ENCODE assay signal across 11 cellular contexts in genomic region chr2:233355916-233356315, GRCh38. TPM values are rescaled to one million over a fixed set of nuclear protein-coding genes. Genes with fewer than 3 reads are reported as not detected.
DNase-seq lines count a peak whose midpoint lies in the region; ATAC-seq and TF ChIP-seq lines count a peak whose summit lies in the region.
"Had no signal": no experiment of that assay in that cellular context is flagged by ENCODE, and none has a peak within 500 bp of the region (broad histone marks: within the 10 kb centered on the region; RNA-seq: fewer than 3 reads in every experiment).

No MANE protein-coding gene starts in this region.

- no peak for TF ChIP-seq CTCF in Calu3 (IDR thresholded peaks at IDR 0.05; ENCODE audit: unreplicated experiment)
- TF ChIP-seq CTCF in KMS-11 (conservative IDR thresholded peaks at IDR 0.05; ENCODE audit: low read depth, low read length): no peak
- no peak for TF ChIP-seq CTCF in coronary artery (IDR thresholded peaks at IDR 0.05)
- TF ChIP-seq CTCF in osteoblast (IDR thresholded peaks at IDR 0.05; ENCODE audit: extremely low read depth, low read depth, low read length): no peak
- no peak for TF ChIP-seq CTCF in GM10266 (IDR thresholded peaks at IDR 0.05; ENCODE audit: control insufficient read depth, insufficient read depth, low read depth, missing control alignments)

- DNase-seq in Calu3 (no peak), coronary artery (ENCODE audit: low spot score) (no peak), osteoblast (ENCODE audit: insufficient read length, low spot score, missing footprints) (no peak), GM10266 (ENCODE audit: extremely low spot score) (no peak), hippocampal formation (lab: John Stamatoyannopoulos, UW) (no peak), Ammon's horn (ENCODE audit: low spot score) (no peak)
- DNase-seq: activated effector memory CD4-positive, alpha-beta T cell treated with anti-CD3 and anti-CD28 coated beads, Interleukin-2, amount 50 U/mL, for 16 hours had no signal

- no peaks in the 10 kb centered on the region for H3K27me3 Mint-ChIP-seq in Calu3 (ENCODE audit: unreplicated experiment)

- ATAC-seq in GM18907 (IDR thresholded peaks at IDR 0.05; ENCODE audit: unreplicated experiment): no peak

- H3K27ac ChIP-seq in KMS-11 (no peak overlapping the region), coronary artery (no peak overlapping the region), osteoblast (ENCODE audit: low read depth, low read length) (no peak overlapping the region)
- H3K27ac ChIP-seq: epithelial cell of prostate, SJSA1 had no signal

- H3K36me3 ChIP-seq in KMS-11 (ENCODE audit: insufficient read depth) (no peaks in the 10 kb centered on the region), osteoblast (ENCODE audit: insufficient read depth, low read length) (no peaks in the 10 kb centered on the region)

- H3K4me3 Mint-ChIP-seq in Calu3 (ENCODE audit: low read depth, unreplicated experiment): peak overlapping the region; percentile 77

- intact Hi-C loops in Calu3 (cut with micrococcal nuclease; ENCODE audit: unreplicated experiment): no loop called here

- no peak overlapping the region for H3K9ac ChIP-seq in KMS-11

- H4K20me1 ChIP-seq in KMS-11 (ENCODE audit: insufficient read depth) (no peaks in the 10 kb centered on the region), osteoblast (ENCODE audit: insufficient read depth, low read length) (peaks cover 16% of the 10 kb centered on the region)

- H3K4me2 ChIP-seq in KMS-11 (peak overlapping the region; percentile 72; the same call in 1 of the 2 replicates), osteoblast (ENCODE audit: insufficient read depth, low read length) (peak overlapping the region; percentile 89)

- CTCF ChIA-PET in Calu3 (lab: Charles Lee): no interaction called here

- H3K9me3 ChIP-seq in osteoblast (ENCODE audit: low read depth, low read length): no peaks in the 10 kb centered on the region
- H3K9me3 ChIP-seq: SJSA1 had no signal

- H3K79me2 ChIP-seq in KMS-11 (ENCODE audit: insufficient read depth, low read depth) (peaks cover 21% of the 10 kb centered on the region; the same call in 1 of the 2 replicates), osteoblast (ENCODE audit: insufficient read depth, low read length) (peaks cover 22% of the 10 kb centered on the region)

- H3K4me3 ChIP-seq in KMS-11 (IDR thresholded peaks at IDR 0.05; ENCODE audit: insufficient read depth, low read depth, low read length) (no peak overlapping the region), coronary artery (peak overlapping the region; percentile 90), osteoblast (ENCODE audit: insufficient read depth, low read length) (no peak overlapping the region)

- no peak overlapping the region for H3K27ac Mint-ChIP-seq in Calu3 (ENCODE audit: unreplicated experiment)

- BruUV-seq in Calu3 (replicated peaks; lab: Mats Ljungman, UMichigan): TSS peak; percentile 66

- peaks cover 29% of the 10 kb centered on the region for H3K36me3 Mint-ChIP-seq in Calu3 (ENCODE audit: insufficient read depth, unreplicated experiment)

- no peaks in the 10 kb centered on the region for H3K9me3 Mint-ChIP-seq in Calu3 (ENCODE audit: low read depth, unreplicated experiment)

- peaks cover 16% of the 10 kb centered on the region for H3K4me1 ChIP-seq in KMS-11 (ENCODE audit: low read depth, poor library complexity, severe bottlenecking)
- peaks cover 17% of the 10 kb centered on the region for H3K4me1 ChIP-seq in osteoblast (ENCODE audit: insufficient read depth, low read length)

- peaks cover 48% of the 10 kb centered on the region for H3K4me1 Mint-ChIP-seq in Calu3 (ENCODE audit: low read depth, unreplicated experiment)

- no peaks in the 10 kb centered on the region for H3K27me3 ChIP-seq in KMS-11 (ENCODE audit: insufficient read depth, low read depth)
- no peaks in the 10 kb centered on the region for H3K27me3 ChIP-seq in osteoblast (ENCODE audit: insufficient read depth, low read length)
- H3K27me3 ChIP-seq: SJSA1 had no signal

- H2AFZ ChIP-seq in KMS-11 (ENCODE audit: low read depth): no peak overlapping the region
- no peak overlapping the region for H2AFZ ChIP-seq in osteoblast (ENCODE audit: low read length)

RNA-seq across cellular contexts. Expression of gene DGKD, which starts 1.6 kb away (rescaled TPM):
- total RNA-seq in Calu3 (2022) (26.5 and 28.4 TPM in 2 replicates), osteoblast (6.5 TPM in 2 replicates)

RNA-seq across cellular contexts. Expression of gene SAG, which starts 48.3 kb away (rescaled TPM):
- total RNA-seq in Calu3 (2022) (not detected in 2 replicates), osteoblast (not detected in 2 replicates)
- total RNA-seq: SJSA1 had no signal
